21 cellular contexts compared by ENCODE assay signal in genomic region chr2:50538137-50538536, GRCh38.
DNase-seq lines count a peak whose midpoint lies in the region; ATAC-seq, FAIRE-seq and TF ChIP-seq lines count a peak whose summit lies in the region.
"Had no signal": no experiment of that assay in that cellular context is flagged by ENCODE, and none has a peak within 500 bp of the region (broad histone marks: within the 10 kb centered on the region; RNA-seq: fewer than 3 reads in every experiment).

No MANE protein-coding gene starts in this region.

- H3K9me3 Mint-ChIP-seq in activated CD4-positive, alpha-beta T cell treated with anti-CD3 and anti-CD28 coated beads, Interleukin-2, amount 10 ng/mL, durations not matched to agents 7 days and 5 days, result no peaks in the 10 kb centered on the region
- H3K9me3 Mint-ChIP-seq: CD4-positive, alpha-beta T cell had no signal

- no peak for TF ChIP-seq CTCF in HepG2 (CRISPR knock-in tag; IDR thresholded peaks at IDR 0.05)

- CTCF ChIA-PET in HepG2 (lab: Yijun Ruan, JAX; ENCODE audit: low intra/inter-chr PET ratio, low total read pairs), result no interaction called here
- CTCF ChIA-PET in activated CD4-positive, alpha-beta T cell treated with anti-CD3 and anti-CD28 coated beads, Interleukin-2, amount 10 ng/mL, durations not matched to agents 7 days and 5 days (lab: Charles Lee), result no interaction called here

- TF ChIP-seq RAD21 in HepG2 (CRISPR knock-in tag; IDR thresholded peaks at IDR 0.05), result no peak

- H3K36me3 Mint-ChIP-seq in activated CD4-positive, alpha-beta T cell treated with anti-CD3 and anti-CD28 coated beads, Interleukin-2, amount 10 ng/mL, durations not matched to agents 7 days and 5 days (ENCODE audit: low read depth), result no peaks in the 10 kb centered on the region

- no peak overlapping the region for H3K4me3 Mint-ChIP-seq in activated CD4-positive, alpha-beta T cell treated with anti-CD3 and anti-CD28 coated beads, Interleukin-2, amount 10 ng/mL, durations not matched to agents 7 days and 5 days
- H3K4me3 Mint-ChIP-seq: CD4-positive, alpha-beta T cell had no signal

- H3K9me3 ChIP-seq in HepG2 (ENCODE audit: low read length), result no peaks in the 10 kb centered on the region
- H3K9me3 ChIP-seq in GM23248 (ENCODE audit: low read depth), result no peaks in the 10 kb centered on the region
- H3K9me3 ChIP-seq: BLaER1, Peyer's patch, SJSA1 had no signal

- 3% methylated on average over 7 of the region's 7 CpGs for WGBS in HepG2 (ENCODE audit: low lambda C conversion rate)
- WGBS in GM23248 (ENCODE audit: low coverage in 1 of 2, low lambda C conversion rate in 2 of 2, missing lambda C conversion rate in 2 of 2), 2 experiments, result 4 to 6% methylated on average over 7 of the region's 7 CpGs

- no peak overlapping the region for H3K27ac Mint-ChIP-seq in activated CD4-positive, alpha-beta T cell treated with anti-CD3 and anti-CD28 coated beads, Interleukin-2, amount 10 ng/mL, durations not matched to agents 7 days and 5 days
- H3K27ac Mint-ChIP-seq: CD4-positive, alpha-beta T cell had no signal

- peak; percentile 51; the same call in 2 of the 3 replicates for ATAC-seq in HepG2
- ATAC-seq in sciatic nerve, result peak; percentile 55
- ATAC-seq: GM12878 had no signal

- no peak for FAIRE-seq in HepG2 (lab: Jason Lieb, UNC)
- FAIRE-seq: GM12878 had no signal

- in situ Hi-C loops in HepG2 (cut with HindIII; ENCODE audit: extremely low pct_ligation_motif_present, low pct_unique_long_range_greater_than_20kb), result loop anchor here (25.0 kb wide), 1 partner anchor 1174 kb away; no protein-coding TSS in a partner anchor
- in situ Hi-C loops in GM23248 (cut with MboI), result no loop called here

- H3K9me2 ChIP-seq in GM23248 (ENCODE audit: insufficient read depth), result no peaks in the 10 kb centered on the region

- no peaks in the 10 kb centered on the region for H3K4me1 Mint-ChIP-seq in activated CD4-positive, alpha-beta T cell treated with anti-CD3 and anti-CD28 coated beads, Interleukin-2, amount 10 ng/mL, durations not matched to agents 7 days and 5 days

- TF ChIP-seq EP300 in HepG2 (IDR thresholded peaks at IDR 0.05; ENCODE audit: low read depth in 2 of 2, low read length in 2 of 2), result no peak
- TF ChIP-seq EP300 in HepG2 (CRISPR knock-in tag; IDR thresholded peaks at IDR 0.05; ENCODE audit: borderline replicate concordance), result no peak

- H3K27me3 Mint-ChIP-seq in activated CD4-positive, alpha-beta T cell treated with anti-CD3 and anti-CD28 coated beads, Interleukin-2, amount 10 ng/mL, durations not matched to agents 7 days and 5 days, result no peaks in the 10 kb centered on the region

- H3K4me1 ChIP-seq in HepG2 (ENCODE audit: insufficient read depth, low read length) (no peaks in the 10 kb centered on the region), GM23248 (ENCODE audit: insufficient read depth) (no peaks in the 10 kb centered on the region)
- H3K4me1 ChIP-seq: BLaER1, Peyer's patch, SJSA1 had no signal

- intact Hi-C loops in HepG2 (cut with micrococcal nuclease; ENCODE audit: unreplicated experiment), result loop anchor here (10.0 kb wide), 1 partner anchor 137 kb away; no protein-coding TSS in a partner anchor
- intact Hi-C loops in sciatic nerve (cut with DNase I), result no loop called here

- H3K36me3 ChIP-seq in HepG2 (replicated peaks in 1 of 2; ENCODE audit: control insufficient read depth in 1 of 2, insufficient read depth in 2 of 2, low read length in 2 of 2) (no peaks in the 10 kb centered on the region), GM23248 (ENCODE audit: low read depth) (no peaks in the 10 kb centered on the region)
- H3K36me3 ChIP-seq: BLaER1, Peyer's patch, SJSA1 had no signal

- no peak overlapping the region for H3K4me3 ChIP-seq in HepG2 (replicated peaks in 1 of 3; ENCODE audit: insufficient read depth in 1 of 3, low read depth in 2 of 3, low read length in 3 of 3)
- no peak overlapping the region for H3K4me3 ChIP-seq in GM23248
- H3K4me3 ChIP-seq: BLaER1, GM12878, Peyer's patch, SJSA1 had no signal

- no peak overlapping the region for H2AFZ ChIP-seq in HepG2 (ENCODE audit: low read length)
- H2AFZ ChIP-seq in GM23248, result no peak overlapping the region

- no peaks in the 10 kb centered on the region for H4K20me1 ChIP-seq in HepG2 (ENCODE audit: insufficient read depth, low read length)
- H4K20me1 ChIP-seq in GM23248 (ENCODE audit: insufficient read depth), result no peaks in the 10 kb centered on the region
- H4K20me1 ChIP-seq: BLaER1 had no signal

- peak overlapping the region; percentile 6 for H3K27ac ChIP-seq in caudate nucleus (ENCODE audit: low read depth, low read length)
- H3K27ac ChIP-seq in HepG2 (ENCODE audit: extremely low read length, insufficient read depth, low read length), result no peak overlapping the region
- no peak overlapping the region for H3K27ac ChIP-seq in GM23248
- H3K27ac ChIP-seq: BLaER1, KMS-11, Peyer's patch, SJSA1 had no signal

- no peaks in the 10 kb centered on the region for H3K79me2 ChIP-seq in HepG2 (ENCODE audit: insufficient read depth, low read length)
- no peaks in the 10 kb centered on the region for H3K79me2 ChIP-seq in GM23248 (ENCODE audit: insufficient read depth)

- H3K9ac ChIP-seq in HepG2 (ENCODE audit: insufficient read depth, low read depth, low read length), result no peak overlapping the region
- H3K9ac ChIP-seq in GM23248, result no peak overlapping the region
- H3K9ac ChIP-seq: BLaER1, KMS-11 had no signal

- no peaks in the 10 kb centered on the region for H3K27me3 ChIP-seq in HepG2 (ENCODE audit: control insufficient read depth in 1 of 2, insufficient read depth in 2 of 2, low read length in 2 of 2)
- H3K27me3 ChIP-seq in GM23248 (replicated peaks; ENCODE audit: insufficient read depth), result no peaks in the 10 kb centered on the region
- H3K27me3 ChIP-seq: BLaER1, Peyer's patch, SJSA1 had no signal

- DNase-seq in NCI-H69 (lab: John Stamatoyannopoulos, UW), result peak; percentile 4
- peak in 1 of 61 donors; percentile 51 for DNase-seq in caudate nucleus (lab: John Stamatoyannopoulos, UW)
- DNase-seq in HepG2 (ENCODE audit: low spot score), result no peak
- DNase-seq in sciatic nerve (ENCODE audit: low spot score), result no peak
- no peak for DNase-seq in GDM1 (lab: John Stamatoyannopoulos, UW)
- no peak for DNase-seq in GM23248
- no peak for DNase-seq in activated CD4-positive, alpha-beta T cell treated with anti-CD3 and anti-CD28 coated beads, Interleukin-2, amount 10 ng/mL, durations not matched to agents 7 days and 5 days
- DNase-seq: CD4-positive, alpha-beta T cell; COR-L47; DMS79; HCEC 1CT; IMR-90; NCI-H1105; NCI-H2029; NCI-H226; NCI-H82; Peyer's patch had no signal

- no peaks in the 10 kb centered on the region for H3F3A ChIP-seq in GM23248 (ENCODE audit: insufficient read depth)

- BruUV-seq in HepG2 (replicated peaks; lab: Mats Ljungman, UMichigan), result no TSS peak

- POLR2A ChIA-PET in HepG2 (lab: Yijun Ruan, JAX), result no interaction called here
- POLR2A ChIA-PET in activated CD4-positive, alpha-beta T cell treated with anti-CD3 and anti-CD28 coated beads, Interleukin-2, amount 10 ng/mL, durations not matched to agents 7 days and 5 days (lab: Charles Lee), result no interaction called here

- H3K4me2 ChIP-seq in HepG2 (ENCODE audit: low read depth, low read length) (no peak overlapping the region), GM23248 (ENCODE audit: unreplicated experiment) (no peak overlapping the region)
- H3K4me2 ChIP-seq: BLaER1, KMS-11 had no signal

- no peak for TF ChIP-seq POLR2A in HepG2 (IDR thresholded peaks at IDR 0.05; ENCODE audit: insufficient read depth in 1 of 2, low read depth in 2 of 2, low read length in 2 of 2)

TF ChIP-seq in HepG2, 621 proteins besides CTCF, POLR2A, EP300 and RAD21:
- TF ChIP-seq TBL1XR1 (IDR thresholded peaks at IDR 0.05; ENCODE audit: borderline replicate concordance, low read length, partially characterized antibody) (no peak), ZNF781 (CRISPR knock-in tag; IDR thresholded peaks at IDR 0.05; ENCODE audit: borderline replicate concordance, not compliant biosample characterization) (no peak)
